1 cellular context compared by ENCODE assay signal in the genomic region with DNA sequence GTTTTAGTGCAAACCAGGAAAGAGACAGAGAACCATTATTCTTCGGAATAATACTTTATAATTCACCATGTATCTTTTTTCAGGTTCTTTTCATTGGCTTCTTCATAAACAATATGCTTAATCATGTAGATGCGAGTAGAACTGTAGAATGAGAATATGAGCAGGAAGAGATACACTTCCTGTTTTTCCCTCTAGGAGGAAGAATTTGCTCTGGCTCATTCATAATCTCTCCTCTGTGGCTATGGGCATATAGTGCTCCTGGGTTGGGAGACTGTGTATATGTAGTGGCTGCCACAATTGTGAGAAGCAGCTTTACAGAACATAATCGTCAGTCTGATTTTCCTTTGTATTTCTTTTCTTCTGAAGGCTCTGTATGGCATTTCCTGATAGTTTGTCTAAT.
TF ChIP-seq lines count a peak whose summit lies in the region.

No MANE protein-coding gene starts in this region.

TF ChIP-seq in SK-N-SH treated with all-trans-retinoic acid at 6 μM for 48 hours, 23 proteins besides CTCF, POLR2A, EP300 and RAD21 (continued from another document):
- TF ChIP-seq, protein P1, sequence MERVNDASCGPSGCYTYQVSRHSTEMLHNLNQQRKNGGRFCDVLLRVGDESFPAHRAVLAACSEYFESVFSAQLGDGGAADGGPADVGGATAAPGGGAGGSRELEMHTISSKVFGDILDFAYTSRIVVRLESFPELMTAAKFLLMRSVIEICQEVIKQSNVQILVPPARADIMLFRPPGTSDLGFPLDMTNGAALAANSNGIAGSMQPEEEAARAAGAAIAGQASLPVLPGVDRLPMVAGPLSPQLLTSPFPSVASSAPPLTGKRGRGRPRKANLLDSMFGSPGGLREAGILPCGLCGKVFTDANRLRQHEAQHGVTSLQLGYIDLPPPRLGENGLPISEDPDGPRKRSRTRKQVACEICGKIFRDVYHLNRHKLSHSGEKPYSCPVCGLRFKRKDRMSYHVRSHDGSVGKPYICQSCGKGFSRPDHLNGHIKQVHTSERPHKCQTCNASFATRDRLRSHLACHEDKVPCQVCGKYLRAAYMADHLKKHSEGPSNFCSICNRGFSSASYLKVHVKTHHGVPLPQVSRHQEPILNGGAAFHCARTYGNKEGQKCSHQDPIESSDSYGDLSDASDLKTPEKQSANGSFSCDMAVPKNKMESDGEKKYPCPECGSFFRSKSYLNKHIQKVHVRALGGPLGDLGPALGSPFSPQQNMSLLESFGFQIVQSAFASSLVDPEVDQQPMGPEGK (CRISPR knock-in tag; IDR thresholded peaks at IDR 0.05; ENCODE audit: borderline replicate concordance): no peak
- TF ChIP-seq ZFP3 (CRISPR knock-in tag; IDR thresholded peaks at IDR 0.05) (no peak), ZNF8 (CRISPR knock-in tag; IDR thresholded peaks at IDR 0.05) (no peak), RARB (CRISPR knock-in tag; IDR thresholded peaks at IDR 0.05) (no peak), OSR1 (CRISPR knock-in tag; IDR thresholded peaks at IDR 0.05) (no peak)
TF ChIP-seq in SK-N-SH treated with all-trans-retinoic acid at 6 μM for 48 hours: peak in this region for 0.
